ENCODE assay signal across 31 cellular contexts in the genomic region with DNA sequence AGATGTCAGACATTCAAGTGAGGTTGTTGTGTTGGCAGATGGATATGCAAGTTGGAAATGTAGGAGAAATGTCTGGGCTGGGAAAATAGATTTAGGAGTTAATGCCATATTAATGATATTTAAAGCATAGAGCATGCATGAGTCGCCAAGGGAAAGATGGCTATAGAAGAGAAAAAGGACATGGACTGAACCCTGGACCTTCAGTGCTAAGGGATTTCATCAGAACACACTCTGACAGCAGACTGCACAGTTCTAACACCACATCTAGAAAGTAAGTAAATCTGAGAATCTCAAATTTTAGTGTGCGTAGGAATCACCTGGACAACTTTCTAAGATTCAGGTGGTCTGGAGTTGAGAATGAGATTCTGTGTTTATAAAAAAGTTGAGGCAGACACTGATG. TPM values are rescaled to one million over a fixed set of nuclear protein-coding genes. Genes with fewer than 3 reads are reported as not detected.
"Had no signal": no experiment of that assay in that cellular context is flagged by ENCODE, and none has a peak within 500 bp of the region (broad histone marks: within the 10 kb centered on the region; RNA-seq: fewer than 3 reads in every experiment).

No MANE protein-coding gene starts in this region.

- H3K27ac Mint-ChIP-seq: activated CD8-positive, alpha-beta T cell treated with anti-CD3 and anti-CD28 coated beads for 36 hours; activated naive CD4-positive, alpha-beta T cell treated with anti-CD3 and anti-CD28 coated beads for 36 hours; activated naive CD4-positive, alpha-beta T cell treated with anti-CD3 and anti-CD28 coated beads, Interleukin-2, amount 50 U/mL, for 24 hours; activated naive CD8-positive, alpha-beta T cell treated with anti-CD3 and anti-CD28 coated beads for 36 hours; activated naive CD8-positive, alpha-beta T cell treated with anti-CD3 and anti-CD28 coated beads, Interleukin-2, amount 50 U/mL, for 24 hours had no signal

- H3K4me3 Mint-ChIP-seq: activated CD8-positive, alpha-beta T cell treated with anti-CD3 and anti-CD28 coated beads for 36 hours; activated naive CD4-positive, alpha-beta T cell treated with anti-CD3 and anti-CD28 coated beads for 36 hours; activated naive CD4-positive, alpha-beta T cell treated with anti-CD3 and anti-CD28 coated beads, Interleukin-2, amount 50 U/mL, for 24 hours; activated naive CD8-positive, alpha-beta T cell treated with anti-CD3 and anti-CD28 coated beads for 36 hours; activated naive CD8-positive, alpha-beta T cell treated with anti-CD3 and anti-CD28 coated beads, Interleukin-2, amount 50 U/mL, for 24 hours; activated T-cell treated with anti-CD3 and anti-CD28 coated beads, Interleukin-2, amount 50 U/mL, for 4 hours; effector memory CD8-positive, alpha-beta T cell had no signal

- H3K27me3 Mint-ChIP-seq: activated CD8-positive, alpha-beta T cell treated with anti-CD3 and anti-CD28 coated beads for 36 hours; activated naive CD4-positive, alpha-beta T cell treated with anti-CD3 and anti-CD28 coated beads, Interleukin-2, amount 50 U/mL, for 24 hours; activated naive CD8-positive, alpha-beta T cell treated with anti-CD3 and anti-CD28 coated beads for 36 hours; activated naive CD8-positive, alpha-beta T cell treated with anti-CD3 and anti-CD28 coated beads, Interleukin-2, amount 50 U/mL, for 24 hours; effector memory CD8-positive, alpha-beta T cell had no signal

- ATAC-seq: activated T-cell treated with anti-CD3 and anti-CD28 coated beads, Interleukin-2, amount 50 U/mL, for 4 hours; body of pancreas; effector memory CD8-positive, alpha-beta T cell; gastrocnemius medialis had no signal

- H3K4me3 ChIP-seq: adrenal gland, body of pancreas, esophagus muscularis mucosa, gastrocnemius medialis, heart right ventricle had no signal

- H3K27ac ChIP-seq: body of pancreas, esophagus muscularis mucosa, foreskin keratinocyte, gastrocnemius medialis, heart right ventricle had no signal

- H3K4me1 ChIP-seq: adrenal gland had no signal

- H3K36me3 ChIP-seq: adrenal gland, esophagus muscularis mucosa, gastrocnemius medialis, heart right ventricle had no signal

- DNase-seq: activated CD4-positive, alpha-beta T cell treated with anti-CD3 and anti-CD28 coated beads for 1 hour; activated CD4-positive, alpha-beta T cell treated with anti-CD3 and anti-CD28 coated beads for 4 hours; activated CD4-positive, alpha-beta T cell treated with anti-CD3 and anti-CD28 coated beads, Interleukin-2, amount 50 U/mL, for 1 hour; activated CD4-positive, alpha-beta T cell treated with anti-CD3 and anti-CD28 coated beads, Interleukin-2, amount 50 U/mL, for 48 hours; activated CD8-positive, alpha-beta memory T cell treated with anti-CD3 and anti-CD28 coated beads for 24 hours; activated CD8-positive, alpha-beta T cell treated with anti-CD3 and anti-CD28 coated beads for 36 hours; activated effector memory CD4-positive, alpha-beta T cell treated with anti-CD3 and anti-CD28 coated beads, Interleukin-2, amount 50 U/mL, for 16 hours; activated naive CD4-positive, alpha-beta T cell treated with anti-CD3 and anti-CD28 coated beads for 36 hours; activated naive CD8-positive, alpha-beta T cell treated with anti-CD3 and anti-CD28 coated beads for 36 hours; activated naive CD8-positive, alpha-beta T cell treated with anti-CD3 and anti-CD28 coated beads, Interleukin-2, amount 50 U/mL, for 24 hours; activated T-cell treated with anti-CD3 and anti-CD28 coated beads, Interleukin-2, amount 50 U/mL, for 4 hours; amygdala; aorta; body of pancreas; caudate nucleus; cortex of kidney; dermis blood vessel endothelial cell; effector CD4-positive, alpha-beta T cell; effector memory CD8-positive, alpha-beta T cell; foreskin keratinocyte; gastrocnemius medialis; heart right ventricle; T-helper 1 cell; T-helper 2 cell had no signal

- FAIRE-seq: colon had no signal

- H3K27me3 ChIP-seq: adrenal gland, body of pancreas, esophagus muscularis mucosa, foreskin keratinocyte, gastrocnemius medialis, heart right ventricle had no signal

- H3K9me3 ChIP-seq: adrenal gland, body of pancreas, esophagus muscularis mucosa, gastrocnemius medialis, heart right ventricle had no signal

RNA-seq across cellular contexts. Expression of gene RNF39, which starts 31.8 kb away (rescaled TPM):
- total RNA-seq: activated CD8-positive, alpha-beta T cell treated with anti-CD3 and anti-CD28 coated beads for 36 hours; activated naive CD4-positive, alpha-beta T cell treated with anti-CD3 and anti-CD28 coated beads for 36 hours; activated naive CD8-positive, alpha-beta T cell treated with anti-CD3 and anti-CD28 coated beads for 36 hours; activated T-cell treated with anti-CD3 and anti-CD28 coated beads, Interleukin-2, amount 50 U/mL, for 4 hours; activated T-helper 2 cell treated with anti-CD3 and anti-CD28 coated beads, Interferon-gamma antibody, Interleukin-2, Interleukin-4, amounts not matched to agents 10 μg/mL and 5 μg/mL and 100 μg/mL, durations not matched to agents 14 hours and 24 hours and 36 hours; aorta; chondrocyte; dermis blood vessel endothelial cell; gastrocnemius medialis; glomerular endothelial cell; heart right ventricle had no signal
